In genomic region chr2:60358471-60358870, GRCh38 we compare ENCODE assay signal across 22 cellular contexts.
"Had no signal": no experiment of that assay in that cellular context is flagged by ENCODE, and none has a peak within 500 bp of the region (broad histone marks: within the 10 kb centered on the region; RNA-seq: fewer than 3 reads in every experiment).

No MANE protein-coding gene starts in this region.

- H3K27ac ChIP-seq: body of pancreas, dorsolateral prefrontal cortex, epithelial cell of prostate, left lung, right atrium auricular region, testis had no signal

- H3K4me1 ChIP-seq: right atrium auricular region, testis had no signal

- H3K4me3 Mint-ChIP-seq: activated CD4-positive, alpha-beta memory T cell treated with anti-CD3 and anti-CD28 coated beads, Interleukin-2, amount 10 ng/mL, durations not matched to agents 7 days and 5 days; activated CD8-positive, alpha-beta memory T cell treated with anti-CD3 and anti-CD28 coated beads, Interleukin-2, amount 10 ng/mL, durations not matched to agents 7 days and 5 days; activated naive CD8-positive, alpha-beta T cell treated with anti-CD3 and anti-CD28 coated beads, Interleukin-2, amount 10 ng/mL, durations not matched to agents 7 days and 5 days; activated T-helper 17 cell treated with anti-CD3 and anti-CD28 coated beads, Interleukin-2, amount 50 U/mL, for 72 hours; T-helper 2 cell treated with Interferon-gamma antibody and Interleukin-4, amounts not matched to agents 5 μg/mL and 100 μg/mL, for 36 hours; type B pancreatic cell; WTC11 had no signal

- H3K27me3 ChIP-seq: body of pancreas, dorsolateral prefrontal cortex, left lung, right atrium auricular region, testis had no signal

- H3K4me1 Mint-ChIP-seq: activated T-helper 17 cell treated with anti-CD3 and anti-CD28 coated beads, Interleukin-2, amount 50 U/mL, for 72 hours had no signal

- H3K36me3 Mint-ChIP-seq: activated CD8-positive, alpha-beta memory T cell treated with anti-CD3 and anti-CD28 coated beads, Interleukin-2, amount 10 ng/mL, durations not matched to agents 7 days and 5 days; type B pancreatic cell; WTC11 had no signal

- H3K4me3 ChIP-seq: body of pancreas, dorsolateral prefrontal cortex, left lung, right atrium auricular region, testis had no signal

- DNase-seq: activated CD4-positive, alpha-beta memory T cell treated with anti-CD3 and anti-CD28 coated beads, Interleukin-2, amount 10 ng/mL, durations not matched to agents 7 days and 5 days; activated CD4-positive, alpha-beta T cell treated with anti-CD3 and anti-CD28 coated beads for 4 hours; activated CD8-positive, alpha-beta memory T cell treated with anti-CD3 and anti-CD28 coated beads, Interleukin-2, amount 10 ng/mL, durations not matched to agents 7 days and 5 days; activated naive CD4-positive, alpha-beta T cell; activated naive CD8-positive, alpha-beta T cell treated with anti-CD3 and anti-CD28 coated beads, Interleukin-2, amount 10 ng/mL, durations not matched to agents 7 days and 5 days; activated T-cell treated with anti-CD3 and anti-CD28 coated beads, Interleukin-2, amount 50 U/mL, for 1 hour; body of pancreas; caudate nucleus; dorsolateral prefrontal cortex; foreskin fibroblast; kidney; left lung; mammary epithelial cell; stimulated activated CD4-positive, alpha-beta T cell treated with anti-CD3 and anti-CD28 coated beads, Interleukin-2, amount 100 ng/mL, for 48 hours; testis had no signal

- H3K36me3 ChIP-seq: left lung, right atrium auricular region had no signal

- ATAC-seq: activated CD8-positive, alpha-beta memory T cell treated with anti-CD3 and anti-CD28 coated beads, Interleukin-2, amount 10 ng/mL, durations not matched to agents 7 days and 5 days; activated T-helper 17 cell treated with anti-CD3 and anti-CD28 coated beads, Interleukin-2, amount 50 U/mL, for 72 hours; body of pancreas; left lung; WTC11 had no signal

- H3K9me3 ChIP-seq: body of pancreas, left lung, right atrium auricular region, testis had no signal

- H3K9me3 Mint-ChIP-seq: activated T-helper 17 cell treated with anti-CD3 and anti-CD28 coated beads, Interleukin-2, amount 50 U/mL, for 72 hours; T-helper 2 cell treated with Interferon-gamma antibody and Interleukin-4, amounts not matched to agents 5 μg/mL and 100 μg/mL, for 36 hours had no signal

- FAIRE-seq: kidney had no signal

- H3K27me3 Mint-ChIP-seq: activated CD4-positive, alpha-beta memory T cell treated with anti-CD3 and anti-CD28 coated beads, Interleukin-2, amount 10 ng/mL, durations not matched to agents 7 days and 5 days; type B pancreatic cell had no signal

- H3K27ac Mint-ChIP-seq: activated CD4-positive, alpha-beta memory T cell treated with anti-CD3 and anti-CD28 coated beads, Interleukin-2, amount 10 ng/mL, durations not matched to agents 7 days and 5 days; activated CD8-positive, alpha-beta memory T cell treated with anti-CD3 and anti-CD28 coated beads, Interleukin-2, amount 10 ng/mL, durations not matched to agents 7 days and 5 days; activated naive CD8-positive, alpha-beta T cell treated with anti-CD3 and anti-CD28 coated beads, Interleukin-2, amount 10 ng/mL, durations not matched to agents 7 days and 5 days; activated T-helper 17 cell treated with anti-CD3 and anti-CD28 coated beads, Interleukin-2, amount 50 U/mL, for 72 hours; progenitor cell of endocrine pancreas; T-helper 2 cell treated with Interferon-gamma antibody and Interleukin-4, amounts not matched to agents 5 μg/mL and 100 μg/mL, for 36 hours; type B pancreatic cell; WTC11 had no signal
